Comparison of ENCODE assay signal across 1 cellular context in the genomic region with DNA sequence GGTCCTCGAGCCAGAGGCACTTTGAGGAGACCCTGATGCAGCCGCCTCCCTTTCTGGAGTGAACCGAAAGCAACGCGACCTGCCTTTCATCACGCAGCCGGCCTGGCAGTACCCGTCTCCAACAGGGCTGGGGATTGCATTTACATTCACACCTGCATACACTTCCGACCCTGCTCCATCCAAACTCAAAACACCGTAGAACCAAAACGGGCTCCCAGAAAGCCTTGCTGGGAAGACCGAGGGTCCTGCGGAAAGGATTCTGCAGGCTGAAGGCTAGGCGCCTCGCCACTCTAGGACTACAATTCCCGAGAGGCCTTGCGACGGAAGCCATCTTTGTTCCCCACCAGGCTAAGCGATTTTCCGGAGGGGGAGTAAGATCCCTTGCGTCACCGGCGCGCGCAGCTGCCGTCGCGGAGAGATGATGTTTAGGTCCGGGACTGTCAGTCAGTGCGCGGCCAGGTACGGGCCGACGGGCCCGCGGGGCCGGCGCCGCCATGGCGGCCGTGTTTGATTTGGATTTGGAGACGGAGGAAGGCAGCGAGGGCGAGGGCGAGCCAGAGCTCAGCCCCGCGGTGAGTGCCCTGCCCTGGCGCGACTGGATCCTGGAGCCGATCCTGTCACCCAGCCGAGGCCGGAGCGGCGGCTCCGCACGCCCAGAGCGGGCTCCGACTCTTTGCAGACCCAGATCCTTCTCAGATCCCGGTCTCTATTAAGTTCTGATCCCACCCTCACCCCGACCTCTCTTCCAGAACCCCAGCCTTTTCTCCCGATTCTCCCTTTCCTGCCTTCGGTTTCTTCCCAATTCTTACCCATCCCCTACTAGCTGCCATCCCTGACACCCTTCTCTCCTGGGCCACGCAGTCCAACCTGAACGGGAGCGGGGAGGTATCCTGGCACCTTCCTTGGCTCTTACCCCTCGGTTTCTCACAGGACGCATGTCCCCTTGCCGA.
TF ChIP-seq lines count a peak whose summit lies in the region.

A gene (plus strand): TSS at position 443 of the 950 bp plus-strand sequence. CDS start 52 bp downstream, at position 495.

TF ChIP-seq in A549, 52 proteins besides CTCF, POLR2A, EP300 and RAD21 (continued from another document):
- TF ChIP-seq JUN (IDR thresholded peaks at IDR 0.05) (peak in 1 of 2 experiments; percentile 77; a peak in 3 of 5 replicates), MAZ (IDR thresholded peaks at IDR 0.05; ENCODE audit: borderline replicate concordance, low read depth, low read length) (0 out of 2 replicates have a peak, but pooled peaks have one; percentile 71), PHF8 (IDR thresholded peaks at IDR 0.05; ENCODE audit: borderline replicate concordance, low read depth) (peak; percentile 95), CEBPB (IDR thresholded peaks at IDR 0.05) (peak; percentile 32 to 76; a peak in 2 of 4 replicates), FOSL2 (IDR thresholded peaks at IDR 0.05) (no peak), FOSL2 (CRISPR knock-in tag; IDR thresholded peaks at IDR 0.05) (0 out of 2 replicates have a peak, but pooled peaks have one; percentile 24)
- TF ChIP-seq, protein P1, sequence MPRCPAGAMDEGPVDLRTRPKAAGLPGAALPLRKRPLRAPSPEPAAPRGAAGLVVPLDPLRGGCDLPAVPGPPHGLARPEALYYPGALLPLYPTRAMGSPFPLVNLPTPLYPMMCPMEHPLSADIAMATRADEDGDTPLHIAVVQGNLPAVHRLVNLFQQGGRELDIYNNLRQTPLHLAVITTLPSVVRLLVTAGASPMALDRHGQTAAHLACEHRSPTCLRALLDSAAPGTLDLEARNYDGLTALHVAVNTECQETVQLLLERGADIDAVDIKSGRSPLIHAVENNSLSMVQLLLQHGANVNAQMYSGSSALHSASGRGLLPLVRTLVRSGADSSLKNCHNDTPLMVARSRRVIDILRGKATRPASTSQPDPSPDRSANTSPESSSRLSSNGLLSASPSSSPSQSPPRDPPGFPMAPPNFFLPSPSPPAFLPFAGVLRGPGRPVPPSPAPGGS (IDR thresholded peaks at IDR 0.05): 0 out of 3 replicates have a peak, but pooled peaks have one; percentile 51
- TF ChIP-seq, protein P2, sequence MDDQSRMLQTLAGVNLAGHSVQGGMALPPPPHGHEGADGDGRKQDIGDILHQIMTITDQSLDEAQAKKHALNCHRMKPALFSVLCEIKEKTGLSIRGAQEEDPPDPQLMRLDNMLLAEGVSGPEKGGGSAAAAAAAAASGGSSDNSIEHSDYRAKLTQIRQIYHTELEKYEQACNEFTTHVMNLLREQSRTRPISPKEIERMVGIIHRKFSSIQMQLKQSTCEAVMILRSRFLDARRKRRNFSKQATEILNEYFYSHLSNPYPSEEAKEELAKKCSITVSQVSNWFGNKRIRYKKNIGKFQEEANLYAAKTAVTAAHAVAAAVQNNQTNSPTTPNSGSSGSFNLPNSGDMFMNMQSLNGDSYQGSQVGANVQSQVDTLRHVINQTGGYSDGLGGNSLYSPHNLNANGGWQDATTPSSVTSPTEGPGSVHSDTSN (IDR thresholded peaks at IDR 0.05): peak; percentile 80
